7 cellular contexts compared by ENCODE assay signal in genomic region chr21:41170442-41170841, GRCh38. TPM values are rescaled to one million over a fixed set of nuclear protein-coding genes. Genes with fewer than 3 reads are reported as not detected.
A peak's percentile ranks its signal among the peaks of the same experiment; 100 is the strongest.
DNase-seq lines count a peak whose midpoint lies in the region; ATAC-seq and TF ChIP-seq lines count a peak whose summit lies in the region.

No MANE protein-coding gene starts in this region.

- H3K4me2 ChIP-seq in KMS-11: 0 out of 2 replicates have a peak overlapping the region, but pooled peaks have one; percentile 96

- intact Hi-C loops in right cardiac atrium (cut with DNase I): no loop called here

- H3K9ac ChIP-seq in KMS-11: no peak overlapping the region
- no peak overlapping the region for H3K9ac ChIP-seq in subcutaneous abdominal adipose tissue (ENCODE audit: low read length in 5 of 5)

- TF ChIP-seq CTCF in GM10266 (IDR thresholded peaks at IDR 0.05; ENCODE audit: control insufficient read depth, insufficient read depth, low read depth, missing control alignments) (peak; percentile 36), KMS-11 (conservative IDR thresholded peaks at IDR 0.05; ENCODE audit: low read depth, low read length) (peak; percentile 78), WERI-Rb-1 (IDR thresholded peaks at IDR 0.05; ENCODE audit: low read depth, low read length) (peak; percentile 89)

- ATAC-seq in right cardiac atrium (no peak), GM19395 (IDR thresholded peaks at IDR 0.05; ENCODE audit: unreplicated experiment) (no peak), HG02763 (IDR thresholded peaks at IDR 0.05; ENCODE audit: unreplicated experiment) (no peak)

- H3K9me3 ChIP-seq in WERI-Rb-1 (ENCODE audit: severe bottlenecking) (no peaks in the 10 kb centered on the region), right cardiac atrium (ENCODE audit: control insufficient read depth, low read length) (no peaks in the 10 kb centered on the region), subcutaneous abdominal adipose tissue (ENCODE audit: control insufficient read depth in 5 of 5, low read length in 5 of 5) (no peaks in the 10 kb centered on the region)

- H2AFZ ChIP-seq in KMS-11 (ENCODE audit: low read depth): no peak overlapping the region

- H3K4me3 ChIP-seq in KMS-11 (IDR thresholded peaks at IDR 0.05; ENCODE audit: insufficient read depth, low read depth, low read length) (no peak overlapping the region), WERI-Rb-1 (ENCODE audit: low read depth, low read length) (no peak overlapping the region), right cardiac atrium (ENCODE audit: low read length) (no peak overlapping the region), subcutaneous abdominal adipose tissue (ENCODE audit: low read depth in 1 of 5, low read length in 5 of 5) (peak overlapping the region in 1 of 5 donors; percentile 22)

- no peaks in the 10 kb centered on the region for H3K27me3 ChIP-seq in KMS-11 (ENCODE audit: insufficient read depth, low read depth)
- peaks cover 11% of the 10 kb centered on the region for H3K27me3 ChIP-seq in WERI-Rb-1 (ENCODE audit: insufficient read depth, low read depth, severe bottlenecking)
- no peaks in the 10 kb centered on the region for H3K27me3 ChIP-seq in right cardiac atrium (ENCODE audit: control insufficient read depth, insufficient read depth)
- peaks cover 0 to 2% (median 0%) of the 10 kb centered on the region in 5 donors for H3K27me3 ChIP-seq in subcutaneous abdominal adipose tissue (ENCODE audit: control insufficient read depth in 5 of 5, insufficient read depth in 4 of 5, low read length in 5 of 5)

- H3K27ac ChIP-seq in KMS-11 (no peak overlapping the region), WERI-Rb-1 (no peak overlapping the region), right cardiac atrium (ENCODE audit: low read length) (no peak overlapping the region), subcutaneous abdominal adipose tissue (ENCODE audit: low read depth, low read length) (peak overlapping the region; percentile 57)

- H3K36me3 ChIP-seq in KMS-11 (ENCODE audit: insufficient read depth): no peaks in the 10 kb centered on the region
- no peaks in the 10 kb centered on the region for H3K36me3 ChIP-seq in WERI-Rb-1
- H3K36me3 ChIP-seq in subcutaneous abdominal adipose tissue (ENCODE audit: control insufficient read depth in 5 of 5, insufficient read depth in 5 of 5, low read length in 5 of 5): no peaks in the 10 kb centered on the region

- WGBS in right cardiac atrium: 42% methylated on average over 2 of the region's 2 CpGs

- DNase-seq in GM10266 (ENCODE audit: extremely low spot score) (peak; percentile 59), WERI-Rb-1 (peak; percentile 80), right cardiac atrium (peak in 2 of 3 donors; percentile 35 to 62)

- H3K4me1 ChIP-seq in KMS-11 (ENCODE audit: low read depth, poor library complexity, severe bottlenecking) (peaks cover 15% of the 10 kb centered on the region), right cardiac atrium (ENCODE audit: control insufficient read depth, insufficient read depth, low read length) (peaks cover 11% of the 10 kb centered on the region), subcutaneous abdominal adipose tissue (ENCODE audit: control insufficient read depth in 5 of 5, insufficient read depth in 5 of 5, low read length in 5 of 5) (peaks cover 0 to 41% (median 20%) of the 10 kb centered on the region in 5 donors)

- H3K79me2 ChIP-seq in KMS-11 (ENCODE audit: insufficient read depth, low read depth): no peaks in the 10 kb centered on the region

- no peaks in the 10 kb centered on the region for H4K20me1 ChIP-seq in KMS-11 (ENCODE audit: insufficient read depth)

RNA-seq across cellular contexts. Expression of gene BACE2, which starts 2.5 kb away (rescaled TPM):
- 10 to 100 TPM; 26.3 to 34.0 (median 27.5) TPM for total RNA-seq in right cardiac atrium
- 11.7 TPM for polyA plus RNA-seq in right cardiac atrium

Comparison
In these comparisons a context has a peak if more than half of its experiments do, and no peak if none do; other contexts are left out.
1. CTCF ChIP-seq: peak in every context shown above with its lines; median percentile 89 in WERI-Rb-1; 78 in KMS-11; 36 in GM10266.